In the genomic region with DNA sequence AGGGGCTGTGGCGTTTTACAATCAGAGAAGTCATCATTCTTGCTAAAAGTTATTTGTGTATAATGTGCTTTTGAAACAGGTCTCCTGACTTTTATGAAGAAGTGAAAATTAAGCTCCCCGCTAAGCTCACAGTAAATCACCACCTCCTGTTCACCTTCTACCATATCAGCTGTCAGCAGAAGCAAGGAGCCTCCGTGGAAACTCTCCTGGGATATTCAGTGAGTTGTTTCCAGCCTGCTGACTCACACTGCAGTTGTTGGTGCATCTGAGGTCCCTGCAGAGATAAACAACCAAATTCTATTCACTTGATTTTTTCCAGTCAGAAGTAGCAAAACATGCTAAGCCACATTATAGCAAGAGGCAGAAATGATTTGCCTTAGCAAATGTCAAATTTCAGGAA, we compare ENCODE assay signal across 18 cellular contexts.
DNase-seq lines count a peak whose midpoint lies in the region; ATAC-seq and TF ChIP-seq lines count a peak whose summit lies in the region.
"Had no signal": no experiment of that assay in that cellular context is flagged by ENCODE, and none has a peak within 500 bp of the region (broad histone marks: within the 10 kb centered on the region; RNA-seq: fewer than 3 reads in every experiment).

No MANE protein-coding gene starts in this region.

- ATAC-seq in HG02588 (IDR thresholded peaks at IDR 0.05; ENCODE audit: unreplicated experiment) (no peak), HG03442 (IDR thresholded peaks at IDR 0.05; ENCODE audit: unreplicated experiment) (no peak)
- ATAC-seq: sciatic nerve had no signal

- peaks cover 10% of the 10 kb centered on the region for H3K9me3 Mint-ChIP-seq in glutamatergic neuron (ENCODE audit: unreplicated experiment)

- H3K4me3 Mint-ChIP-seq in glutamatergic neuron (ENCODE audit: unreplicated experiment), result peak overlapping the region; percentile 70

- no peak for TF ChIP-seq CTCF in glutamatergic neuron (IDR thresholded peaks at IDR 0.05; ENCODE audit: partially characterized antibody, unreplicated experiment)

- H3K4me1 Mint-ChIP-seq in glutamatergic neuron (ENCODE audit: low read depth, unreplicated experiment), result peaks cover 49% of the 10 kb centered on the region

- H3K36me3 Mint-ChIP-seq in glutamatergic neuron (ENCODE audit: unreplicated experiment), result no peaks in the 10 kb centered on the region

- peak overlapping the region; percentile 96 for H3K27ac Mint-ChIP-seq in glutamatergic neuron (ENCODE audit: unreplicated experiment)

- no peak overlapping the region for H3K4me3 ChIP-seq in skeletal muscle cell (ENCODE audit: low read depth, low read length)
- H3K4me3 ChIP-seq: thyroid gland had no signal

- H3K27me3 Mint-ChIP-seq in glutamatergic neuron (ENCODE audit: unreplicated experiment), result peaks cover 7% of the 10 kb centered on the region

- DNase-seq in LHCN-M2 (ENCODE audit: low read depth) (peak; percentile 90), NCI-H82 treated with DMSO at 0.1 percent for 48 hours (lab: John Stamatoyannopoulos, UW; ENCODE audit: unreplicated experiment) (peak; percentile 20), glutamatergic neuron (peak; percentile 20), skeletal muscle cell (ENCODE audit: low read depth) (peak; percentile 36), HPDE6-E6E7 (ENCODE audit: extremely low spot score) (no peak)
- DNase-seq: activated CD8-positive, alpha-beta memory T cell treated with anti-CD3 and anti-CD28 coated beads for 24 hours; activated effector memory CD4-positive, alpha-beta T cell treated with Interleukin-2 at 50 U/mL for 16 hours; aorta; DMS153; mesenchymal stem cell; NCI-H187 treated with DMSO at 0.1 percent for 48 hours; NCI-H748 treated with DMSO at 0.1 percent for 48 hours; stimulated activated CD4-positive, alpha-beta T cell treated with anti-CD3 and anti-CD28 coated beads, Interleukin-4, amount 100 ng/mL, for 1 hour; SW 1271; thyroid gland had no signal
